18 cellular contexts compared by ENCODE assay signal in the genomic region with DNA sequence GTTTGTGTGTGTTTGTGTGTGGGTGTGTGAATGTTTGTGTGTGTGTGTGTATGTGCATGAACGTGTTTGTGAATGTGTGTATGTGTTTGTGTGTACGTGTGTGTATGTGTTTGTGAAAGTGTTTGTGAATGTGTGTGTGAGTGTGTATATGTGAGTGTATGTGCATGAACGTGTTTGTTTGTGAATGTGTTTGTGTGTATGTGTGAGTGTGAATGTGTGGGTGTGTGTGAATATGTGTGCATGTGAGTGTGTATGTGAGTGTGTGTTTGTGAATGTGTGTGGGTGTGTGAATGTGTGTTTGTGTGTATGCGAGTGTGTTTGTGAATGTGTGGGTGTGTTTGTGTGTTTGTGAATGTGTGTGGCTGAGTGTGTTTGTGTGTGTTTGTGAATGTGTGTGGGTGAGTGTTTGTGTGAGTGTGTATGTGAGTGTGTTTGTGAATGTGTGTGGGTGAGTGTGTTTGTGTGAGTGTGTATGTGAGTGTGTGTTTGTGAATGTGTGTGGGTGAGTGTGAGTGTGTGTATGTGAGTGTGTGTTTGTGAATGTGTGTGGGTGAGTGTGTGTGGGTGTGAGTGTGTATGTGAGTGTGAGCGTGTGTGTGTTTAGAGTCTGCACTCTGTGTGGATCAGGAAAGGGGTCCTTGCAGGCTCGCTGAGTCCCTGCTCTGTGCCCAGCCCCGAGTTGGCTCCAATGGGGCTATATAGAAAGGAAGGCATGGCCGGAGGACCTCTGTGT. TPM values are rescaled to one million over a fixed set of nuclear protein-coding genes. Genes with fewer than 3 reads are reported as not detected.
DNase-seq lines count a peak whose midpoint lies in the region; ATAC-seq and TF ChIP-seq lines count a peak whose summit lies in the region.
"Had no signal": no experiment of that assay in that cellular context is flagged by ENCODE, and none has a peak within 500 bp of the region (broad histone marks: within the 10 kb centered on the region; RNA-seq: fewer than 3 reads in every experiment).

No MANE protein-coding gene starts in this region.

- H2AK9ac ChIP-seq in IMR-90 (replicated peaks; ENCODE audit: low read depth, low read length, poor library complexity) = no peak overlapping the region

- 75 to 100% methylated on average over 1 to 8 of the region's 8 CpGs for WGBS in IMR-90 (ENCODE audit: extremely low coverage in 2 of 2, insufficient read length in 1 of 2), 2 experiments
- WGBS in spleen, 5 donors = 78 to 85% (median 82%) methylated on average over 6 to 8 of the region's 8 CpGs
- WGBS in ovary, 3 donors = 77 to 87% (median 78%) methylated on average over 8 of the region's 8 CpGs

- H3K36me3 Mint-ChIP-seq in activated CD8-positive, alpha-beta T cell treated with anti-CD3 and anti-CD28 coated beads, Interleukin-2, amount 10 ng/mL, durations not matched to agents 7 days and 5 days (ENCODE audit: low read depth) = no peaks in the 10 kb centered on the region

- H3K4me3 Mint-ChIP-seq in activated CD8-positive, alpha-beta T cell treated with anti-CD3 and anti-CD28 coated beads, Interleukin-2, amount 10 ng/mL, durations not matched to agents 7 days and 5 days = no peak overlapping the region
- H3K4me3 Mint-ChIP-seq: activated T-cell treated with anti-CD3 and anti-CD28 coated beads, Interleukin-2, amount 50 U/mL, for 4 hours; T-cell had no signal

- peaks cover 13% of the 10 kb centered on the region for H3K27me3 Mint-ChIP-seq in activated CD8-positive, alpha-beta T cell treated with anti-CD3 and anti-CD28 coated beads, Interleukin-2, amount 10 ng/mL, durations not matched to agents 7 days and 5 days (ENCODE audit: low read depth)
- H3K27me3 Mint-ChIP-seq: T-cell had no signal

- no peak overlapping the region for H3K18ac ChIP-seq in IMR-90 (ENCODE audit: low read depth, low read length)

- TF ChIP-seq RAD21 in IMR-90 (IDR thresholded peaks at IDR 0.05; ENCODE audit: low read length) = no peak

- DNase-seq in DND-41 (no peak), IMR-90 (no peak), left lung (no peak), spleen (no peak), LoVo (ENCODE audit: low spot score) (no peak), ovary (no peak)
- DNase-seq in activated CD8-positive, alpha-beta T cell treated with anti-CD3 and anti-CD28 coated beads, Interleukin-2, amount 10 ng/mL, durations not matched to agents 7 days and 5 days = no peak
- DNase-seq: activated naive CD4-positive, alpha-beta T cell treated with anti-CD3 and anti-CD28 coated beads, Interleukin-2, amount 50 U/mL, for 16 hours; activated T-cell treated with anti-CD3 and anti-CD28 coated beads, Interleukin-2, amount 50 U/mL, for 4 hours; NCI-H1048; NCI-H510A; occipital lobe had no signal

- H3K23ac ChIP-seq in IMR-90 (ENCODE audit: low read depth, low read length) = no peak overlapping the region

- H3K9ac ChIP-seq in DND-41 (ENCODE audit: low read depth, low read length) (peak overlapping the region; percentile 52), IMR-90 (ENCODE audit: low read depth, low read length) (no peak overlapping the region)

- H3K9me3 ChIP-seq in DND-41 (ENCODE audit: insufficient read depth, low read length, severe bottlenecking) (no peaks in the 10 kb centered on the region), IMR-90 (ENCODE audit: control insufficient read depth, insufficient read depth, low read length) (peaks cover 2% of the 10 kb centered on the region; the same call in 1 of the 2 replicates), left lung (no peaks in the 10 kb centered on the region), spleen (no peaks in the 10 kb centered on the region), ovary (no peaks in the 10 kb centered on the region)
- H3K9me3 ChIP-seq: right atrium auricular region had no signal

- H3K79me1 ChIP-seq in IMR-90 (ENCODE audit: low read depth in 1 of 2, low read length in 2 of 2) = no peaks in the 10 kb centered on the region

- POLR2A ChIA-PET in IMR-90 (lab: Charles Lee; ENCODE audit: unreplicated experiment) = no interaction called here
- POLR2A ChIA-PET in activated CD8-positive, alpha-beta T cell treated with anti-CD3 and anti-CD28 coated beads, Interleukin-2, amount 10 ng/mL, durations not matched to agents 7 days and 5 days (lab: Charles Lee) = no interaction called here

- peaks cover 36% of the 10 kb centered on the region for H4K20me1 ChIP-seq in DND-41 (ENCODE audit: insufficient read depth, low read length)
- H4K20me1 ChIP-seq in IMR-90 (ENCODE audit: insufficient read depth, low read length) = no peaks in the 10 kb centered on the region

- in situ Hi-C loops in IMR-90 (cut with MboI; ENCODE audit: low sequenced_read_pairs) = no loop called here

- H3K4me2 ChIP-seq in DND-41 (ENCODE audit: insufficient read depth, low read length) (peak overlapping the region; percentile 64), IMR-90 (ENCODE audit: low read depth, low read length) (no peak overlapping the region)

- peaks cover 9% of the 10 kb centered on the region for H3K4me1 Mint-ChIP-seq in activated CD8-positive, alpha-beta T cell treated with anti-CD3 and anti-CD28 coated beads, Interleukin-2, amount 10 ng/mL, durations not matched to agents 7 days and 5 days (ENCODE audit: low read depth)

- CTCF ChIA-PET in IMR-90 (lab: Yijun Ruan, JAX) = no interaction called here
- CTCF ChIA-PET in activated CD8-positive, alpha-beta T cell treated with anti-CD3 and anti-CD28 coated beads, Interleukin-2, amount 10 ng/mL, durations not matched to agents 7 days and 5 days (lab: Charles Lee) = interaction anchor here (1.0 kb wide), 1 partner anchor 8 kb away, joined by 4 read pairs; no protein-coding TSS in a partner anchor

- no peak overlapping the region for H3K27ac Mint-ChIP-seq in activated CD8-positive, alpha-beta T cell treated with anti-CD3 and anti-CD28 coated beads, Interleukin-2, amount 10 ng/mL, durations not matched to agents 7 days and 5 days
- H3K27ac Mint-ChIP-seq: T-cell had no signal

- no peak overlapping the region for H3K56ac ChIP-seq in IMR-90 (ENCODE audit: extremely low read depth, insufficient read depth, low read length)

- BruUV-seq in IMR-90 (replicated peaks; lab: Mats Ljungman, UMichigan) = no TSS peak

- ATAC-seq in DND-41 (ENCODE audit: insufficient read depth, low read depth) = no peak
- ATAC-seq in IMR-90 (ENCODE audit: low read depth) = no peak
- ATAC-seq in left lung = no peak
- no peak for ATAC-seq in GM18519 (IDR thresholded peaks at IDR 0.05; ENCODE audit: low FRiP score, unreplicated experiment)
- ATAC-seq in activated CD8-positive, alpha-beta T cell treated with anti-CD3 and anti-CD28 coated beads, Interleukin-2, amount 10 ng/mL, durations not matched to agents 7 days and 5 days = no peak

- H3K4me3 ChIP-seq in DND-41 (ENCODE audit: low read depth in 1 of 2, low read length in 2 of 2) (peak overlapping the region in 1 of 2 experiments; percentile 56; a peak in 2 of 4 replicates), IMR-90 (ENCODE audit: insufficient read depth, low read depth, low read length) (no peak overlapping the region), left lung (peak overlapping the region in 1 of 2 donors; percentile 60), spleen (peak overlapping the region in 7 of 8 donors; percentile 40 to 88 (median 58)), ovary (no peak overlapping the region)

- H3K27me3 ChIP-seq in DND-41 (ENCODE audit: insufficient read depth, low read length, poor library complexity) (peaks cover 31% of the 10 kb centered on the region), IMR-90 (ENCODE audit: control insufficient read depth, insufficient read depth, low read length) (no peaks in the 10 kb centered on the region), left lung (peaks cover 11 to 39% of the 10 kb centered on the region in 2 donors), spleen (replicated peaks in 1 of 7) (peaks cover 0 to 14% (median 0%) of the 10 kb centered on the region in 7 donors), ovary (no peaks in the 10 kb centered on the region)

- H3K27ac ChIP-seq in DND-41 (ENCODE audit: low read length) (peak overlapping the region; percentile 0; the same call in 1 of the 2 replicates), IMR-90 (ENCODE audit: insufficient read depth, low read length) (no peak overlapping the region), left lung (peak overlapping the region; percentile 77 to 91), spleen (peak overlapping the region; percentile 68 to 95 (median 88)), ovary (no peak overlapping the region)
- H3K27ac ChIP-seq: right atrium auricular region had no signal

- H4K91ac ChIP-seq in IMR-90 (ENCODE audit: insufficient read depth, low read depth, low read length) = no peak overlapping the region

- H2BK20ac ChIP-seq in IMR-90 (ENCODE audit: low read depth, low read length) = no peak overlapping the region

- H3K4me1 ChIP-seq in DND-41 (ENCODE audit: insufficient read depth, low read length) (peaks cover 64% of the 10 kb centered on the region), IMR-90 (ENCODE audit: control insufficient read depth, insufficient read depth, low read length) (no peaks in the 10 kb centered on the region), left lung (peaks cover 3 to 72% of the 10 kb centered on the region in 2 donors), spleen (peaks cover 14 to 99% (median 75%) of the 10 kb centered on the region in 6 donors), ovary (ENCODE audit: insufficient read depth) (no peaks in the 10 kb centered on the region)

- H3K9me1 ChIP-seq in IMR-90 (ENCODE audit: insufficient read depth, low read length) = no peaks in the 10 kb centered on the region

- H3K14ac ChIP-seq in IMR-90 (replicated peaks; ENCODE audit: low read depth, low read length) = no peak overlapping the region

- no peak overlapping the region for H4K5ac ChIP-seq in IMR-90 (ENCODE audit: low read depth, low read length)

- intact Hi-C loops in IMR-90 (cut with micrococcal nuclease) (no loop called here), left lung (cut with DNase I) (no loop called here), spleen (cut with DNase I; ENCODE audit: low total_unique reads) (no loop called here), ovary (cut with DNase I) (no loop called here)

- no peak overlapping the region for H2BK15ac ChIP-seq in IMR-90 (ENCODE audit: low read depth, low read length)

- H3K9me3 Mint-ChIP-seq in activated CD8-positive, alpha-beta T cell treated with anti-CD3 and anti-CD28 coated beads, Interleukin-2, amount 10 ng/mL, durations not matched to agents 7 days and 5 days (ENCODE audit: insufficient read depth) = no peaks in the 10 kb centered on the region
- H3K9me3 Mint-ChIP-seq: activated T-cell treated with anti-CD3 and anti-CD28 coated beads, Interleukin-2, amount 50 U/mL, for 4 hours; T-cell had no signal

- no peak for TF ChIP-seq EP300 in ovary (IDR thresholded peaks at IDR 0.05)

- no peak overlapping the region for H3K4ac ChIP-seq in IMR-90 (ENCODE audit: low read depth, low read length)

- no peak for TF ChIP-seq POLR2A in IMR-90 (IDR thresholded peaks at IDR 0.05; ENCODE audit: low read depth, low read length)
- TF ChIP-seq POLR2A in spleen (IDR thresholded peaks at IDR 0.05) = no peak
- TF ChIP-seq POLR2A in ovary (IDR thresholded peaks at IDR 0.05) = no peak

- dilution Hi-C loops in IMR-90 (cut with HindIII; ENCODE audit: low sequenced_read_pairs, unreplicated experiment) = no loop called here

- TF ChIP-seq CTCF in DND-41 (IDR thresholded peaks at IDR 0.05; ENCODE audit: borderline replicate concordance, extremely low read depth, low read length, poor library complexity, severe bottlenecking) = no peak
- no peak for TF ChIP-seq CTCF in IMR-90 (conservative IDR thresholded peaks at IDR 0.05; ENCODE audit: low read depth, low read length)
- TF ChIP-seq CTCF in left lung (IDR thresholded peaks at IDR 0.05) = no peak
- TF ChIP-seq CTCF in spleen (IDR thresholded peaks at IDR 0.05 in 8 of 11, conservative IDR thresholded peaks at IDR 0.05 in 3 of 11) = peak in 1 of 11 experiments; percentile 11
- TF ChIP-seq CTCF in ovary (IDR thresholded peaks at IDR 0.05) = no peak

- peaks cover 7% of the 10 kb centered on the region; the same call in 1 of the 2 replicates for H3K79me2 ChIP-seq in DND-41 (ENCODE audit: insufficient read depth, low read length)

- H4K8ac ChIP-seq in IMR-90 (ENCODE audit: low read depth in 2 of 2, low read length in 2 of 2) = no peak overlapping the region

- peak overlapping the region; percentile 87 for H2BK5ac ChIP-seq in IMR-90 (ENCODE audit: low read depth, low read length, poor library complexity, severe bottlenecking)

- H2BK120ac ChIP-seq in IMR-90 (ENCODE audit: low read depth, low read length) = no peak overlapping the region

- H3K36me3 ChIP-seq in DND-41 (ENCODE audit: insufficient read depth, low read length) = no peaks in the 10 kb centered on the region
- no peaks in the 10 kb centered on the region for H3K36me3 ChIP-seq in IMR-90 (ENCODE audit: control insufficient read depth, insufficient read depth, low read length)
- no peaks in the 10 kb centered on the region for H3K36me3 ChIP-seq in left lung
- peaks cover 0 to 15% (median 0%) of the 10 kb centered on the region in 6 donors for H3K36me3 ChIP-seq in spleen
- no peaks in the 10 kb centered on the region for H3K36me3 ChIP-seq in ovary
- H3K36me3 ChIP-seq: right atrium auricular region had no signal

- H2AK5ac ChIP-seq in IMR-90 (ENCODE audit: low read depth, low read length) = no peak overlapping the region

- no peak overlapping the region for H2AFZ ChIP-seq in DND-41 (ENCODE audit: low read depth, low read length)
- no peak overlapping the region for H2AFZ ChIP-seq in IMR-90 (replicated peaks; ENCODE audit: low read length, poor library complexity)

RNA-seq across cellular contexts. Expression of gene CD300A, which starts 0.9 kb away (rescaled TPM):
- total RNA-seq in IMR-90 (2012; rRNA removed) (not detected in 2 replicates), left lung (10 to 100 TPM in 1 of 2 donors, 1 to 10 TPM in 1; 9.1 to 35.5 TPM), spleen (100 to 1,000 TPM in 6 of 7 donors, 10 to 100 TPM in 1; 95.6 to 142 (median 111) TPM), ovary (1 to 10 TPM; 1.4 to 5.5 (median 2.1) TPM)
- polyA plus RNA-seq in IMR-90 (2012; rRNA removed) (not detected in 2 replicates), spleen (10 to 100 TPM; 34.2 to 93.3 (median 76.1) TPM), ovary (1 to 10 TPM; 1.5 to 4.8 TPM)
- not detected in 2 replicates for polyA plus RNA-seq in IMR-90 (2012; cell fraction: cytosol; rRNA removed)
- not detected in 2 replicates for polyA plus RNA-seq in IMR-90 (2012; cell fraction: nucleus; rRNA removed; ENCODE audit: low replicate concordance)
- 1 to 10 TPM; 2.1 to 2.8 TPM for total RNA-seq in activated CD8-positive, alpha-beta T cell treated with anti-CD3 and anti-CD28 coated beads, Interleukin-2, amount 10 ng/mL, durations not matched to agents 7 days and 5 days
- total RNA-seq: endothelial cell of umbilical vein, fibroblast of villous mesenchyme, H4 had no signal
- polyA plus RNA-seq: endothelial cell of umbilical vein had no signal

RNA-seq across cellular contexts. Expression of gene GPRC5C, which starts 33.7 kb away (rescaled TPM):
- total RNA-seq in IMR-90 (2012; rRNA removed) = not detected in 2 replicates
- not detected in 2 replicates for polyA plus RNA-seq in IMR-90 (2012; rRNA removed)
- polyA plus RNA-seq in IMR-90 (2012; cell fraction: cytosol; rRNA removed) = 0.03 and 0.17 TPM in 2 replicates
- not detected in 2 replicates for polyA plus RNA-seq in IMR-90 (2012; cell fraction: nucleus; rRNA removed; ENCODE audit: low replicate concordance)
- total RNA-seq in left lung = 100 to 1,000 TPM in 1 of 2 donors, 10 to 100 TPM in 1; 47.8 to 107 TPM
- total RNA-seq in spleen = 10 to 100 TPM; 24.1 to 70.0 (median 36.6) TPM
- polyA plus RNA-seq in spleen = 10 to 100 TPM; 11.0 to 19.7 (median 18.9) TPM
- 100 to 1,000 TPM in 1 of 7 donors, 10 to 100 TPM in 6; 39.7 to 133 (median 63.9) TPM for total RNA-seq in ovary
- polyA plus RNA-seq in ovary = 10 to 100 TPM in 1 of 2 donors, 1 to 10 TPM in 1; 3.7 to 59.1 TPM
- under 1 TPM in 1 of 2 experiments, not detected in 1; 0.32 TPM for total RNA-seq in activated CD8-positive, alpha-beta T cell treated with anti-CD3 and anti-CD28 coated beads, Interleukin-2, amount 10 ng/mL, durations not matched to agents 7 days and 5 days
- total RNA-seq: endothelial cell of umbilical vein had no signal
- polyA plus RNA-seq: endothelial cell of umbilical vein had no signal

Comparison
In these comparisons a context has a peak if more than half of its experiments do, and no peak if none do; other contexts are left out.
1. H3K27ac ChIP-seq: peak in DND-41 (single experiment), left lung (2 of 2) and spleen (8 of 8); none in IMR-90 (single experiment) and ovary (0 of 2).
2. H3K4me3 ChIP-seq: peak in spleen (7 of 8); none in IMR-90 (single experiment) and ovary (single experiment).
3. RNA of gene GPRC5C, which starts 33.7 kb away (total RNA-seq): 47.8 to 107 TPM in left lung, 39.7 to 133 TPM in ovary and 24.1 to 70.0 TPM in spleen; 0.32 TPM in activated CD8-positive, alpha-beta T cell treated with anti-CD3 and anti-CD28 coated beads, Interleukin-2, amount 10 ng/mL, durations not matched to agents 7 days and 5 days and not detected in IMR-90; every median in the first group is over 10 times any median in the second.